In the genomic region with DNA sequence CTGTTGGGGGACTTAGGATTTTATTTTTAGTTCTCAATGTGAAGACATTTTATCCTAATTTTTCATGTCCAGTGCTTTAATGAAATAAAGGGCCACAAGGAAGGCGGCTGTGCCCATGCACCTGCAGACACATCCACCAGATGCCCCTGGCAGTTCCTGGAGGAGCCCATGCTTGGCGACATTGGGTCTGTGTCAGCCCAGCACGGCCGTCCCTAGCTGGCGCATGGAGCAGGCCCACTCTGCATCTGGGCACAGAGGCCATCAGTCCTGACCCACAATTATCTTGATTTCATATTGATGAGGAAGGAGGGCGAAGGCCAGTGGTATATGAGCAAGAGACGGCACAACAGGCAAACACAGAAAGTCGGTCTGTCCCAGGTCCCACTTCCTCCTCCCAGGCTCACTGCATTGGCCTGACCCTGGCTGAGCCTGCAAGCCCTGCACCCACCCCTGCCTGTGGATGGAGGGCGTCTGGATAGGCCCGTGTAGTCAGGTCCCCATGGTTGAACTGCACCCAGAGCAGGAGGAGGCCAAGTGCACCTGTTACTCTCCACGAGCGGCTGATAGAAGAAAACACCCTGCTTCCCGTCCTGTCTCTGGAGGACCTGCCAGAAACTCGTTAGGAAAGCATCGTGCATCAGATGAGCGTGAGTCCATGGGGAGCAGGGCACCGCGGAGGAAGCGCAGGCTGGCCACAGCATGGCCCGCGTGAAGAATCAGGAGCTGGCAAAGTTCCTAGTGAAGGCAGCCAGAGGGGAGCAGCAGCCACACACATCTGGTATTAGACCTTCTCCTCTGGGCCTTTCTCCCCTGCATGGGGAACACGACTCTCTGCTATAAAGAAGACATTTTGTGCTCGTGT, we compare ENCODE assay signal across 26 cellular contexts.
"Had no signal": no experiment of that assay in that cellular context is flagged by ENCODE, and none has a peak within 500 bp of the region (broad histone marks: within the 10 kb centered on the region; RNA-seq: fewer than 3 reads in every experiment).

No MANE protein-coding gene starts in this region.

- H3K27ac ChIP-seq: adrenal gland, gastroesophageal sphincter, heart right ventricle, neutrophil, parathyroid adenoma, tibial artery had no signal

- H3K27me3 ChIP-seq: adrenal gland, neutrophil had no signal

- H3K9me3 Mint-ChIP-seq: activated B cell treated with CpG ODN at 0.5 μM for 24 hours; activated CD4-positive, alpha-beta memory T cell treated with anti-CD3 and anti-CD28 coated beads for 36 hours; activated naive CD4-positive, alpha-beta T cell treated with anti-CD3 and anti-CD28 coated beads, Interleukin-2, amount 50 U/mL, for 72 hours; activated T-helper 1 cell treated with anti-CD3 and anti-CD28 coated beads, Interleukin-12 subunit alpha, Interleukin-12 subunit beta, Interleukin-2, Interleukin-4 antibody, amounts not matched to agents 30 ng/mL and 10 ng/mL and 1 ng/mL, durations not matched to agents 14 hours and 24 hours and 36 hours; memory B cell; T-helper 2 cell treated with Interferon-gamma antibody and Interleukin-4, amounts not matched to agents 5 μg/mL and 100 μg/mL, for 36 hours had no signal

- H3K36me3 Mint-ChIP-seq: activated CD4-positive, alpha-beta memory T cell treated with anti-CD3 and anti-CD28 coated beads for 36 hours; naive B cell had no signal

- H3K79me2 ChIP-seq: parathyroid adenoma had no signal

- H3K36me3 ChIP-seq: adrenal gland, gastroesophageal sphincter, heart right ventricle, neutrophil, tibial artery had no signal

- ATAC-seq: activated naive CD4-positive, alpha-beta T cell treated with anti-CD3 and anti-CD28 coated beads, Interleukin-2, amount 50 U/mL, for 72 hours; gastroesophageal sphincter; heart right ventricle; mucosa of descending colon had no signal

- H3K4me1 Mint-ChIP-seq: activated B cell treated with CpG ODN at 0.5 μM for 24 hours had no signal

- DNase-seq: activated B cell treated with CpG ODN at 0.5 μM for 24 hours; activated CD4-positive, alpha-beta memory T cell treated with anti-CD3 and anti-CD28 coated beads for 36 hours; activated CD4-positive, alpha-beta T cell treated with anti-CD3 and anti-CD28 coated beads for 4 hours; activated gamma-delta T cell treated with Interleukin-2 at 50 U/mL for 16 hours; activated T-cell treated with anti-CD3 and anti-CD28 coated beads for 4 hours; adrenal gland; cortex of kidney; erythroblast; heart right ventricle; mucosa of descending colon; naive B cell; stimulated activated CD4-positive, alpha-beta T cell treated with anti-CD3 and anti-CD28 coated beads, Interleukin-1b, Interleukin-23, amount 100 ng/mL, for 48 hours; stimulated activated CD8-positive, alpha-beta memory T cell treated with anti-CD3 and anti-CD28 coated beads, Interleukin-4, amount 100 ng/mL, for 48 hours; stimulated activated naive CD4-positive, alpha-beta T cell treated with Interleukin-2 at 50 U/mL for 16 hours; tibial artery had no signal

- H3K4me3 Mint-ChIP-seq: activated B cell treated with CpG ODN at 0.5 μM for 24 hours; activated CD4-positive, alpha-beta memory T cell treated with anti-CD3 and anti-CD28 coated beads for 36 hours; activated T-helper 1 cell treated with anti-CD3 and anti-CD28 coated beads, Interleukin-12 subunit alpha, Interleukin-12 subunit beta, Interleukin-2, Interleukin-4 antibody, amounts not matched to agents 30 ng/mL and 10 ng/mL and 1 ng/mL, durations not matched to agents 14 hours and 24 hours and 36 hours; memory B cell; naive B cell; T-helper 2 cell treated with Interferon-gamma antibody and Interleukin-4, amounts not matched to agents 5 μg/mL and 100 μg/mL, for 36 hours had no signal

- H3K4me1 ChIP-seq: adrenal gland, gastroesophageal sphincter, heart right ventricle, parathyroid adenoma, tibial artery had no signal

- H3K9ac ChIP-seq: parathyroid adenoma had no signal

- H2AFZ ChIP-seq: parathyroid adenoma had no signal

- H3K27ac Mint-ChIP-seq: activated B cell treated with CpG ODN at 0.5 μM for 24 hours; activated CD4-positive, alpha-beta memory T cell treated with anti-CD3 and anti-CD28 coated beads for 36 hours; activated naive CD4-positive, alpha-beta T cell treated with anti-CD3 and anti-CD28 coated beads, Interleukin-2, amount 50 U/mL, for 72 hours; activated T-helper 1 cell treated with anti-CD3 and anti-CD28 coated beads, Interleukin-12 subunit alpha, Interleukin-12 subunit beta, Interleukin-2, Interleukin-4 antibody, amounts not matched to agents 30 ng/mL and 10 ng/mL and 1 ng/mL, durations not matched to agents 14 hours and 24 hours and 36 hours; memory B cell; T-helper 2 cell treated with Interferon-gamma antibody and Interleukin-4, amounts not matched to agents 5 μg/mL and 100 μg/mL, for 36 hours had no signal

- H3K4me3 ChIP-seq: adrenal gland, gastroesophageal sphincter, heart right ventricle, mucosa of descending colon, tibial artery had no signal

- H3K9me3 ChIP-seq: adrenal gland, gastroesophageal sphincter, heart right ventricle, mucosa of descending colon, neutrophil, tibial artery had no signal

- H3K27me3 Mint-ChIP-seq: activated B cell treated with CpG ODN at 0.5 μM for 24 hours; activated CD4-positive, alpha-beta memory T cell treated with anti-CD3 and anti-CD28 coated beads for 36 hours; memory B cell; naive B cell had no signal

- FAIRE-seq: astrocyte, bronchial epithelial cell, endometrium, urothelium cell line had no signal
